Comparison of ENCODE assay signal across 8 cellular contexts in the genomic region with DNA sequence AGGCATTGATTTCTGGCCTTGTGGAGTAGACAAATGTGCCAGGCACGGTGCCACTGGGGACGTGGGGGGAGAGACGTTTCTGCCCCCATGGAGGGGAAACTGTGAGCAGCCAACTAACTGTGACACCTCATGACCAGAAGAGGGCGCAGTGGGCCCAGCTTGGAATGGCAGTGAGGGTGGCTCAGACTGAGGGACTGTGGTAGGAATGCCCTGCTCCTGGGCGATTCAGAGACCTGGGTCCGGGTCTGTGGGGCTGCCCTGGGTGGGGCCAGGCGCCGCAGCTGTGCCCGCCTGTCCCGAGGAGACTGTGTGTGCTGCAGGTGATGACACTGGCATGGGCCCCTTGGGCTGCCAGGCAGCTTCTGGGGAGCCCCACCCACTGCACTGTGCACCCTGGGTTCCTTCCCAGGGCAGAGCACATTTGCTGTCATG. TPM values are rescaled to one million over a fixed set of nuclear protein-coding genes. Genes with fewer than 3 reads are reported as not detected.
DNase-seq lines count a peak whose midpoint lies in the region; ATAC-seq, FAIRE-seq and TF ChIP-seq lines count a peak whose summit lies in the region.

No MANE protein-coding gene starts in this region.

- no peaks in the 10 kb centered on the region for H3K9me3 Mint-ChIP-seq in Caco-2 (ENCODE audit: unreplicated experiment)

- H3K27ac Mint-ChIP-seq in Caco-2 (ENCODE audit: unreplicated experiment), result no peak overlapping the region

- ATAC-seq in GM21786 (IDR thresholded peaks at IDR 0.05; ENCODE audit: unreplicated experiment), result peak; percentile 83
- ATAC-seq in left colon, result peak; percentile 65

- H3K4me3 Mint-ChIP-seq in Caco-2 (ENCODE audit: unreplicated experiment), result no peak overlapping the region

- POLR2A ChIA-PET in Caco-2 (lab: Charles Lee), result no interaction called here

- DNase-seq in Caco-2 (peak; percentile 56 to 70), NCI-H146 treated with DMSO at 0.1 percent for 48 hours (lab: John Stamatoyannopoulos, UW; ENCODE audit: unreplicated experiment) (peak; percentile 12), WERI-Rb-1 (peak; percentile 68), bronchial epithelial cell (ENCODE audit: low read depth) (no peak), left colon (peak; percentile 58 to 74), NCI-H2029 (lab: John Stamatoyannopoulos, UW) (no peak)
- DNase-seq in stimulated activated CD4-positive, alpha-beta T cell treated with anti-CD3 and anti-CD28 coated beads, Interleukin-4, amount 100 ng/mL, for 24 hours, result peak; percentile 72

- H3K4me3 ChIP-seq in Caco-2 (ENCODE audit: low read depth, low read length) (no peak overlapping the region), WERI-Rb-1 (ENCODE audit: low read depth, low read length) (no peak overlapping the region), bronchial epithelial cell (ENCODE audit: low read depth, low read length) (no peak overlapping the region)

- no peak overlapping the region for H3K27ac ChIP-seq in WERI-Rb-1

- H3K27me3 Mint-ChIP-seq in Caco-2 (ENCODE audit: insufficient read depth, unreplicated experiment), result no peaks in the 10 kb centered on the region

- peaks cover 5% of the 10 kb centered on the region for H3K36me3 Mint-ChIP-seq in Caco-2 (ENCODE audit: insufficient read depth, unreplicated experiment)

- H3K9me3 ChIP-seq in Caco-2 (no peaks in the 10 kb centered on the region), WERI-Rb-1 (ENCODE audit: severe bottlenecking) (no peaks in the 10 kb centered on the region)

- no TSS peak for BruUV-seq in Caco-2 (replicated peaks; lab: Mats Ljungman, UMichigan)

- 0 out of 2 replicates have a peak, but pooled peaks cover 8% of the 10 kb centered on the region for H3K4me1 ChIP-seq in Caco-2

- H3K36me3 ChIP-seq in Caco-2 (ENCODE audit: control insufficient read depth, insufficient read depth, low read length) (no peaks in the 10 kb centered on the region), WERI-Rb-1 (no peaks in the 10 kb centered on the region), bronchial epithelial cell (ENCODE audit: control insufficient read depth, insufficient read depth, low read length) (peaks cover 3% of the 10 kb centered on the region)

- H3K27me3 ChIP-seq in Caco-2 (replicated peaks; ENCODE audit: control insufficient read depth, insufficient read depth, low read length) (no peaks in the 10 kb centered on the region), WERI-Rb-1 (ENCODE audit: insufficient read depth, low read depth, severe bottlenecking) (no peaks in the 10 kb centered on the region), bronchial epithelial cell (ENCODE audit: control insufficient read depth, insufficient read depth, low read length) (no peaks in the 10 kb centered on the region)

- CTCF ChIA-PET in Caco-2 (lab: Charles Lee), result interaction anchor here (0.6 to 4.0 kb wide), 4 partner anchors 43 to 262 kb away, joined by 3 to 64 read pairs (median 4); no protein-coding TSS in a partner anchor

- no peaks in the 10 kb centered on the region for H3K4me1 Mint-ChIP-seq in Caco-2 (ENCODE audit: low read depth, unreplicated experiment)

- intact Hi-C loops in Caco-2 (cut with micrococcal nuclease; ENCODE audit: unreplicated experiment) (loop anchor here (1.0 to 10.0 kb wide), 3 partner anchors 262 to 1241 kb away; a partner anchor contains a TSS), left colon (cut with DNase I, micrococcal nuclease) (loop anchor here (5.0 to 10.0 kb wide), 3 partner anchors 264 to 1244 kb away; no protein-coding TSS in a partner anchor)

- TF ChIP-seq CTCF in Caco-2 (IDR thresholded peaks at IDR 0.05; ENCODE audit: insufficient read depth in 1 of 2, low read depth in 1 of 2, low read length in 1 of 2, severe bottlenecking in 1 of 2, unreplicated experiment in 1 of 2) (peak; percentile 79 to 81), WERI-Rb-1 (IDR thresholded peaks at IDR 0.05; ENCODE audit: low read depth, low read length) (peak; percentile 91), bronchial epithelial cell (IDR thresholded peaks at IDR 0.05; ENCODE audit: insufficient read depth, low read length, severe bottlenecking) (peak; percentile 93)

- FAIRE-seq in bronchial epithelial cell (lab: Jason Lieb, UNC), result no peak

RNA-seq across cellular contexts. Expression of a gene that starts 7.5 kb away (rescaled TPM):
- total RNA-seq in Caco-2 (2022) (4.7 and 4.8 TPM in 2 replicates), bronchial epithelial cell (14.2 and 19.2 TPM in 2 replicates), left colon (1 to 10 TPM; 8.4 to 9.9 TPM)

Comparison
In these comparisons a context has a peak if more than half of its experiments do, and no peak if none do; other contexts are left out.
1. DNase-seq: peak in Caco-2 (2 of 2), NCI-H146 treated with DMSO at 0.1 percent for 48 hours (single experiment), WERI-Rb-1 (single experiment), left colon (2 of 2) and stimulated activated CD4-positive, alpha-beta T cell treated with anti-CD3 and anti-CD28 coated beads, Interleukin-4, amount 100 ng/mL, for 24 hours (single experiment); none in bronchial epithelial cell (single experiment) and NCI-H2029 (single experiment).
2. Peak in every context shown above with its lines, with median percentiles within 50 percentile points of each other: CTCF ChIP-seq.